ENCODE assay signal across 12 cellular contexts in the genomic region with DNA sequence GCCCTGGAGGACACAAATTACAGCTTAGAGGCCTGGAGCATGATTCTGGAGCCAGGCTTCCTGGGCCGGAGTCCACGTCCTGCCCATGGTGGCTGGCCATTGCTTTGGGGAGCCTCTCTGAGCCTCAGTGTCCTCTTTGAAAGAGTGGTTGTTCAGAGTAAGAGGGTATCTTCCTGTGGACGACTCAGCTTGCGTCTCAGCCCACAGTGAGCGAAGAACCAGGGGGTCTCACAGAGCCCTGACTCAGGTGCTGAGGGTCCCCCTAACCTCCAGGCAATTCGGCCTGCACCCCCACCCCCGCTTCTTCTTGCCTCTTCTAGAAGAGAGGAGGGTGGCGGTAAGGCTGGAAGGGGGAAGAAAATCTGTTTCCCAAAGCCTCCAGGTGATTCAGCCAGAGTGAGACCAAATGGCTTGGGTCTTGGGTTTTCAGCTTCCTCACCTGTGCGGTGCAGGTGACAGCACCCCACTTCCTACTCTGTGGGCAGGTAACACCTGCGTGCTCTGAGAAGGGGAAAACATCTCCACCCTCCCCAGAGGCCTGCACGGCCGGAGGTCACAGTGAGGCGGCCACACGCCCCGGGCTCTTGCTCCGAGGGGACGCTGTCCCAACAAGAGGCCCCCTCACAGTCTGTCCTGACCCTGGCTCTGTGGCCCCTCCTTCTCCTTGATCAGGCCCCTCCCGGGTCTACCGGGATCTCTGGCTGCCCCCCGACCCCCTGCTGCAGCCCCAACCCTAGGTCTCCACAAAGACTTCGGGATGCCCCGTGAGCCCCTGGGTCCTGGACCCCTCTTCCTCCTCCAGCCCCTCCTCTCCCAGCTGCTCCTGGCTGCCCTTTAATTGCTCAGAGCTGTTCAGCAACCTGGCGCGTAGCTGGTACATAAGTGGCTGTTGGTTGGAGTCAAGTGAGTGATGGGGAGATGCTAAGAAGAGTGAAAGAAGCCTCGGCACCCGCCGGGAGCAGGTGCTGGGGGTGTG.
DNase-seq lines count a peak whose midpoint lies in the region; ATAC-seq and TF ChIP-seq lines count a peak whose summit lies in the region.
"Had no signal": no experiment of that assay in that cellular context is flagged by ENCODE, and none has a peak within 500 bp of the region (broad histone marks: within the 10 kb centered on the region; RNA-seq: fewer than 3 reads in every experiment).

No MANE protein-coding gene starts in this region.

- peak overlapping the region; percentile 82 for H3K4me2 ChIP-seq in MM.1S (ENCODE audit: low read depth, low read length)

- H3K36me3 ChIP-seq in BE2C (no peaks in the 10 kb centered on the region), MM.1S (replicated peaks; ENCODE audit: insufficient read depth, low read length) (no peaks in the 10 kb centered on the region)
- H3K36me3 ChIP-seq: WERI-Rb-1 had no signal

- H3F3A ChIP-seq in MM.1S (ENCODE audit: insufficient read depth, low read length) = peaks cover 12% of the 10 kb centered on the region

- H3K27me3 Mint-ChIP-seq in central memory CD8-positive, alpha-beta T cell = no peaks in the 10 kb centered on the region
- H3K27me3 Mint-ChIP-seq in naive thymus-derived CD8-positive, alpha-beta T cell = no peaks in the 10 kb centered on the region

- no peaks in the 10 kb centered on the region; the same call in 1 of the 2 replicates for H3K9me3 ChIP-seq in BE2C
- no peaks in the 10 kb centered on the region for H3K9me3 ChIP-seq in MM.1S (replicated peaks; ENCODE audit: insufficient read depth, low read length)

- H3K36me3 Mint-ChIP-seq in central memory CD8-positive, alpha-beta T cell (ENCODE audit: insufficient read depth) = peaks cover 2% of the 10 kb centered on the region
- no peaks in the 10 kb centered on the region for H3K36me3 Mint-ChIP-seq in naive thymus-derived CD8-positive, alpha-beta T cell

- H3K79me2 ChIP-seq in MM.1S (ENCODE audit: low read length) = no peaks in the 10 kb centered on the region

- H3K9ac ChIP-seq in MM.1S (ENCODE audit: low read length) = peak overlapping the region; percentile 66

- no peaks in the 10 kb centered on the region for H3K9me3 Mint-ChIP-seq in central memory CD8-positive, alpha-beta T cell
- no peaks in the 10 kb centered on the region for H3K9me3 Mint-ChIP-seq in naive thymus-derived CD8-positive, alpha-beta T cell

- no peaks in the 10 kb centered on the region for H3K9me2 ChIP-seq in MM.1S (replicated peaks; ENCODE audit: insufficient read depth, low read length)

- peak overlapping the region; percentile 84 for H3K4me3 Mint-ChIP-seq in central memory CD8-positive, alpha-beta T cell
- H3K4me3 Mint-ChIP-seq in naive thymus-derived CD8-positive, alpha-beta T cell = peak overlapping the region; percentile 77 to 92 (median 87)

- H3K27ac Mint-ChIP-seq in central memory CD8-positive, alpha-beta T cell (ENCODE audit: low read depth) = peak overlapping the region; percentile 95
- peak overlapping the region; percentile 41 to 96 (median 88) for H3K27ac Mint-ChIP-seq in naive thymus-derived CD8-positive, alpha-beta T cell

- TF ChIP-seq CTCF in BE2C (IDR thresholded peaks at IDR 0.05; ENCODE audit: low read depth, low read length) (no peak), MM.1S (IDR thresholded peaks at IDR 0.05; ENCODE audit: low read length) (no peak)

- H3K4me3 ChIP-seq in BE2C (ENCODE audit: low read depth, low read length) (no peak overlapping the region), MM.1S (ENCODE audit: low read length) (peak overlapping the region; percentile 39)
- H3K4me3 ChIP-seq: lung had no signal

- DNase-seq in BE2C (peak; percentile 4), MM.1S (peak; percentile 53), DMS 273 treated with DMSO at 0.1 percent for 48 hours (lab: John Stamatoyannopoulos, UW) (no peak), GM19238 (ENCODE audit: insufficient read length, low spot score) (no peak)
- DNase-seq in central memory CD8-positive, alpha-beta T cell (ENCODE audit: low spot score in 2 of 2) = no peak
- DNase-seq in naive thymus-derived CD8-positive, alpha-beta T cell = peak in 3 of 10 donors; percentile 2 to 53 (median 20)
- DNase-seq: effector CD8-positive, alpha-beta T cell; NCI-H526 had no signal

- peak overlapping the region; percentile 2 for H2AFZ ChIP-seq in MM.1S (ENCODE audit: low read length)

- no peaks in the 10 kb centered on the region for H4K20me1 ChIP-seq in MM.1S (ENCODE audit: insufficient read depth, low read length)

- no peaks in the 10 kb centered on the region for H3K4me1 ChIP-seq in BE2C
- H3K4me1 ChIP-seq in MM.1S (ENCODE audit: low read length) = peaks cover 23% of the 10 kb centered on the region

- no peak for ATAC-seq in central memory CD8-positive, alpha-beta T cell (replicated peaks; ENCODE audit: extremely low read depth, poor library complexity, severe bottlenecking)
- ATAC-seq in naive thymus-derived CD8-positive, alpha-beta T cell = peak in 1 of 2 donors; percentile 26
- no peak for ATAC-seq in GM19035 (IDR thresholded peaks at IDR 0.05; ENCODE audit: unreplicated experiment)
- ATAC-seq in HG03457 (IDR thresholded peaks at IDR 0.05; ENCODE audit: unreplicated experiment) = no peak

- peaks cover 51% of the 10 kb centered on the region for H3K4me1 Mint-ChIP-seq in central memory CD8-positive, alpha-beta T cell
- H3K4me1 Mint-ChIP-seq in naive thymus-derived CD8-positive, alpha-beta T cell = peaks cover 22 to 62% (median 43%) of the 10 kb centered on the region in 4 donors

- H3K27me3 ChIP-seq in BE2C (no peaks in the 10 kb centered on the region), MM.1S (replicated peaks; ENCODE audit: insufficient read depth, low read length) (peaks cover 6% of the 10 kb centered on the region; the same call in 1 of the 2 replicates)

- POLR2A ChIA-PET in naive thymus-derived CD8-positive, alpha-beta T cell (lab: Charles Lee) = no interaction called here

- peak overlapping the region; percentile 69 for H3K27ac ChIP-seq in MM.1S (ENCODE audit: low read length)
- H3K27ac ChIP-seq: WERI-Rb-1 had no signal

Comparison
In these comparisons a context has a peak if more than half of its experiments do, and no peak if none do; other contexts are left out.
1. DNase-seq: peak in BE2C (single experiment) and MM.1S (single experiment); none in central memory CD8-positive, alpha-beta T cell (0 of 2), DMS 273 treated with DMSO at 0.1 percent for 48 hours (single experiment) and GM19238 (single experiment).